In genomic region chr2:8882094-8882493, GRCh38 we compare ENCODE assay signal across 9 cellular contexts. TPM values are rescaled to one million over a fixed set of nuclear protein-coding genes. Genes with fewer than 3 reads are reported as not detected.
DNase-seq lines count a peak whose midpoint lies in the region; ATAC-seq and TF ChIP-seq lines count a peak whose summit lies in the region.
"Had no signal": no experiment of that assay in that cellular context is flagged by ENCODE, and none has a peak within 500 bp of the region (broad histone marks: within the 10 kb centered on the region; RNA-seq: fewer than 3 reads in every experiment).

No MANE protein-coding gene starts in this region.

- H3K4me3 Mint-ChIP-seq in type B pancreatic cell: no peak overlapping the region

- H3K27me3 Mint-ChIP-seq in type B pancreatic cell: no peaks in the 10 kb centered on the region

- H3K4me1 ChIP-seq in left ventricle myocardium inferior (peaks cover 10% of the 10 kb centered on the region), OCI-LY3 (ENCODE audit: low read length) (no peaks in the 10 kb centered on the region)

- no peak overlapping the region for H2AFZ ChIP-seq in OCI-LY3 (ENCODE audit: low read depth, low read length)

- intact Hi-C loops in left ventricle myocardium inferior (cut with micrococcal nuclease): no loop called here
- intact Hi-C loops in left ventricle myocardium superior (cut with micrococcal nuclease): no loop called here

- no peak overlapping the region for H3K4me2 ChIP-seq in OCI-LY3 (ENCODE audit: low read length)

- TF ChIP-seq CTCF in left ventricle myocardium inferior (IDR thresholded peaks at IDR 0.05; ENCODE audit: borderline replicate concordance) (peak; percentile 8), OCI-LY3 (IDR thresholded peaks at IDR 0.05; ENCODE audit: low read depth, low read length) (peak; percentile 65), type B pancreatic cell (conservative IDR thresholded peaks at IDR 0.05) (peak; percentile 52)

- DNase-seq in left ventricle myocardium inferior (no peak), left ventricle myocardium superior (no peak), fibroblast of gingiva (ENCODE audit: low read depth) (peak; percentile 12), type B pancreatic cell (ENCODE audit: extremely low spot score, unreplicated experiment) (no peak)
- DNase-seq: right cardiac atrium had no signal

- H3K9me3 ChIP-seq in left ventricle myocardium inferior (replicated peaks) (no peaks in the 10 kb centered on the region), OCI-LY3 (ENCODE audit: insufficient read depth, low read length) (no peaks in the 10 kb centered on the region)

- H3K9me3 Mint-ChIP-seq in type B pancreatic cell: no peaks in the 10 kb centered on the region

- H3K36me3 ChIP-seq in left ventricle myocardium inferior: no peaks in the 10 kb centered on the region
- no peaks in the 10 kb centered on the region for H3K36me3 ChIP-seq in OCI-LY3 (replicated peaks; ENCODE audit: low read depth, low read length)

- H3K27ac ChIP-seq in left ventricle myocardium inferior (replicated peaks) (no peak overlapping the region), OCI-LY3 (ENCODE audit: low read length) (no peak overlapping the region)

- H4K20me1 ChIP-seq in OCI-LY3 (ENCODE audit: insufficient read depth, low read length): no peaks in the 10 kb centered on the region

- ATAC-seq in left ventricle myocardium superior (no peak), GM21619 (IDR thresholded peaks at IDR 0.05; ENCODE audit: unreplicated experiment) (no peak), GM21576 (IDR thresholded peaks at IDR 0.05; ENCODE audit: unreplicated experiment) (no peak), GM21825 (IDR thresholded peaks at IDR 0.05; ENCODE audit: unreplicated experiment) (no peak)
- ATAC-seq: right cardiac atrium had no signal

- no peak overlapping the region for H3K4me3 ChIP-seq in left ventricle myocardium inferior
- H3K4me3 ChIP-seq in OCI-LY3 (ENCODE audit: low read length): no peak overlapping the region

- H3K79me2 ChIP-seq in OCI-LY3 (ENCODE audit: low read length): no peaks in the 10 kb centered on the region

- H3K27me3 ChIP-seq in left ventricle myocardium inferior (ENCODE audit: low read depth): no peaks in the 10 kb centered on the region
- peaks cover 9% of the 10 kb centered on the region; the same call in 1 of the 2 replicates for H3K27me3 ChIP-seq in OCI-LY3 (ENCODE audit: low read depth, low read length)

- no peak overlapping the region for H3K9ac ChIP-seq in OCI-LY3 (ENCODE audit: low read length)

- H3K36me3 Mint-ChIP-seq in type B pancreatic cell: peaks cover 29% of the 10 kb centered on the region

- H3K27ac Mint-ChIP-seq in type B pancreatic cell: no peak overlapping the region

- peaks cover 14% of the 10 kb centered on the region for H3K4me1 Mint-ChIP-seq in type B pancreatic cell (ENCODE audit: unreplicated experiment)

RNA-seq across cellular contexts. Expression of gene KIDINS220, which starts 44.7 kb away (rescaled TPM):
- total RNA-seq in left ventricle myocardium inferior (60.0 TPM), left ventricle myocardium superior (55.3 TPM), type B pancreatic cell (ENCODE audit: low replicate concordance) (63.2 and 73.1 TPM in 2 replicates)

Comparison
In these comparisons a context has a peak if more than half of its experiments do, and no peak if none do; other contexts are left out.
1. CTCF ChIP-seq: peak in every context shown above with its lines; median percentile 65 in OCI-LY3; 52 in type B pancreatic cell; 8 in left ventricle myocardium inferior.